8 cellular contexts compared by ENCODE assay signal in genomic region chr10:26621889-26622681, GRCh38.
A peak's percentile ranks its signal among the peaks of the same experiment; 100 is the strongest.
DNase-seq lines count a peak whose midpoint lies in the region; ATAC-seq and TF ChIP-seq lines count a peak whose summit lies in the region.

No MANE protein-coding gene starts in this region.

- peaks cover 19% of the 10 kb centered on the region for H3K27me3 Mint-ChIP-seq in CD4-positive, alpha-beta T cell
- no peaks in the 10 kb centered on the region for H3K27me3 Mint-ChIP-seq in stimulated activated naive CD8-positive, alpha-beta T cell treated with anti-CD3 and anti-CD28 coated beads, Interleukin-15, amount 100 ng/mL, for 72 hours

- H3K4me3 Mint-ChIP-seq in CD4-positive, alpha-beta T cell = peak overlapping the region; percentile 76
- peak overlapping the region; percentile 54 to 60 for H3K4me3 Mint-ChIP-seq in stimulated activated naive CD8-positive, alpha-beta T cell treated with anti-CD3 and anti-CD28 coated beads, Interleukin-15, amount 100 ng/mL, for 72 hours

- peaks cover 4% of the 10 kb centered on the region for H3K27me3 ChIP-seq in CD4-positive, alpha-beta T cell (ENCODE audit: control insufficient read depth, insufficient read depth, low read length)
- peaks cover 28% of the 10 kb centered on the region for H3K27me3 ChIP-seq in SK-N-SH (ENCODE audit: insufficient read depth)
- no peaks in the 10 kb centered on the region for H3K27me3 ChIP-seq in colonic mucosa
- H3K27me3 ChIP-seq in lower lobe of right lung (ENCODE audit: low read depth) = peaks cover 7% of the 10 kb centered on the region
- H3K27me3 ChIP-seq in A673 (replicated peaks; ENCODE audit: insufficient read depth, low read depth, low read length, poor library complexity) = no peaks in the 10 kb centered on the region

- peak overlapping the region; percentile 68; the same call in 1 of the 2 replicates for H3K4me2 ChIP-seq in SK-N-SH

- H3K79me2 ChIP-seq in SK-N-SH (ENCODE audit: insufficient read depth) = no peaks in the 10 kb centered on the region

- H2AFZ ChIP-seq in SK-N-SH (ENCODE audit: low read depth) = no peak overlapping the region

- no peaks in the 10 kb centered on the region for H3F3A ChIP-seq in SK-N-SH (replicated peaks; ENCODE audit: insufficient read depth)

- H3K36me3 ChIP-seq in HEK293 (ENCODE audit: control insufficient read depth in 2 of 2, insufficient read depth in 1 of 2, low read length in 2 of 2) = no peaks in the 10 kb centered on the region
- no peaks in the 10 kb centered on the region for H3K36me3 ChIP-seq in SK-N-SH (replicated peaks in 1 of 2; ENCODE audit: control insufficient read depth in 1 of 2, insufficient read depth in 2 of 2, low read length in 1 of 2)
- H3K36me3 ChIP-seq in colonic mucosa = no peaks in the 10 kb centered on the region
- H3K36me3 ChIP-seq in lower lobe of right lung = no peaks in the 10 kb centered on the region
- H3K36me3 ChIP-seq in A673 (ENCODE audit: insufficient read depth, low read length, poor library complexity, severe bottlenecking) = no peaks in the 10 kb centered on the region

- no peak for TF ChIP-seq CTCF in CD4-positive, alpha-beta T cell (IDR thresholded peaks at IDR 0.05)
- no peak for TF ChIP-seq CTCF in HEK293 (tag by site-specific recombination; IDR thresholded peaks at IDR 0.05)
- no peak for TF ChIP-seq CTCF in SK-N-SH (IDR thresholded peaks at IDR 0.05)
- no peak for TF ChIP-seq CTCF in colonic mucosa (IDR thresholded peaks at IDR 0.05)
- no peak for TF ChIP-seq CTCF in lower lobe of right lung (IDR thresholded peaks at IDR 0.05)
- TF ChIP-seq CTCF in A673 (conservative IDR thresholded peaks at IDR 0.05; ENCODE audit: low read depth, low read length) = no peak

- no peak overlapping the region for H3K27ac ChIP-seq in CD4-positive, alpha-beta T cell (ENCODE audit: low read depth, low read length)
- no peak overlapping the region for H3K27ac ChIP-seq in HEK293 (ENCODE audit: extremely low read depth, low read depth, low read length)
- H3K27ac ChIP-seq in SK-N-SH (ENCODE audit: low read depth in 2 of 2, low read length in 1 of 2) = no peak overlapping the region
- peak overlapping the region; percentile 83 for H3K27ac ChIP-seq in colonic mucosa
- H3K27ac ChIP-seq in lower lobe of right lung = peak overlapping the region; percentile 74
- H3K27ac ChIP-seq in A673 (ENCODE audit: low read depth, low read length, poor library complexity, severe bottlenecking) = no peak overlapping the region

- 18% methylated on average over 34 of the region's 47 CpGs for WGBS in SK-N-SH (ENCODE audit: low lambda C conversion rate)

- TF ChIP-seq EP300 in SK-N-SH (IDR thresholded peaks at IDR 0.05; ENCODE audit: borderline replicate concordance in 1 of 2, low read depth in 1 of 2, low read length in 1 of 2) = no peak

- POLR2A ChIA-PET in CD4-positive, alpha-beta T cell (lab: Charles Lee) = interaction anchor here (1.0 kb wide), 1 partner anchor 61 kb away, joined by 3 read pairs; no protein-coding TSS in a partner anchor
- POLR2A ChIA-PET in HEK293 (lab: Yijun Ruan, JAX) (no interaction called here), SK-N-SH (lab: Yijun Ruan, JAX) (no interaction called here), A673 (lab: Charles Lee; ENCODE audit: low non-redundant PET) (no interaction called here)

- BruUV-seq in A673 (replicated peaks; lab: Mats Ljungman, UMichigan) = no TSS peak

- peak in 4 of 10 experiments; percentile 5 to 19 (median 12) for DNase-seq in CD4-positive, alpha-beta T cell
- peak; percentile 56 for DNase-seq in SK-N-SH
- peak; percentile 47 for DNase-seq in colonic mucosa
- peak; percentile 88 for DNase-seq in lower lobe of right lung
- peak; percentile 19 to 30 for DNase-seq in stimulated activated naive CD8-positive, alpha-beta T cell treated with anti-CD3 and anti-CD28 coated beads, Interleukin-15, amount 100 ng/mL, for 72 hours
- DNase-seq in A673 (ENCODE audit: low spot score) = no peak

- H3K27ac Mint-ChIP-seq in CD4-positive, alpha-beta T cell = peak overlapping the region; percentile 13
- no peak overlapping the region for H3K27ac Mint-ChIP-seq in stimulated activated naive CD8-positive, alpha-beta T cell treated with anti-CD3 and anti-CD28 coated beads, Interleukin-15, amount 100 ng/mL, for 72 hours

- no peak overlapping the region for H3K9ac ChIP-seq in SK-N-SH
- H3K9ac ChIP-seq in colonic mucosa (ENCODE audit: low read depth in 2 of 2, low read length in 2 of 2) = peak overlapping the region; percentile 38 to 69

- H3K9me3 Mint-ChIP-seq in CD4-positive, alpha-beta T cell = no peaks in the 10 kb centered on the region
- no peaks in the 10 kb centered on the region for H3K9me3 Mint-ChIP-seq in stimulated activated naive CD8-positive, alpha-beta T cell treated with anti-CD3 and anti-CD28 coated beads, Interleukin-15, amount 100 ng/mL, for 72 hours

- peak; percentile 68 for ATAC-seq in CD4-positive, alpha-beta T cell (ENCODE audit: poor library complexity)
- peak; percentile 88 to 92 for ATAC-seq in lower lobe of right lung
- ATAC-seq in stimulated activated naive CD8-positive, alpha-beta T cell treated with anti-CD3 and anti-CD28 coated beads, Interleukin-15, amount 100 ng/mL, for 72 hours = peak; percentile 71
- ATAC-seq in HG03469 (IDR thresholded peaks at IDR 0.05; ENCODE audit: unreplicated experiment) = no peak

- no peaks in the 10 kb centered on the region for H4K20me1 ChIP-seq in SK-N-SH (ENCODE audit: insufficient read depth)

- intact Hi-C loops in CD4-positive, alpha-beta T cell (cut with DNase I, micrococcal nuclease) = loop anchor here in 1 of 2 experiments (10.0 kb wide), 1 partner anchor 693 kb away; no protein-coding TSS in a partner anchor
- intact Hi-C loops in colonic mucosa (cut with DNase I) = no loop called here
- intact Hi-C loops in lower lobe of right lung (cut with DNase I) = no loop called here
- intact Hi-C loops in A673 (cut with micrococcal nuclease; ENCODE audit: unreplicated experiment) = no loop called here

- TF ChIP-seq RAD21 in SK-N-SH (IDR thresholded peaks at IDR 0.05; ENCODE audit: low read length) = no peak

- H3K4me1 ChIP-seq in HEK293 (ENCODE audit: control insufficient read depth, insufficient read depth, low read length) (no peaks in the 10 kb centered on the region), SK-N-SH (ENCODE audit: control insufficient read depth in 1 of 2, insufficient read depth in 2 of 2, low read depth in 1 of 2, low read length in 1 of 2) (no peaks in the 10 kb centered on the region; a peak in 1 of 4 replicates), colonic mucosa (no peaks in the 10 kb centered on the region), lower lobe of right lung (no peaks in the 10 kb centered on the region), A673 (ENCODE audit: insufficient read depth, low read length, poor library complexity, severe bottlenecking) (no peaks in the 10 kb centered on the region)

- CTCF ChIA-PET in CD4-positive, alpha-beta T cell (lab: Charles Lee) = no interaction called here
- CTCF ChIA-PET in HEK293 (lab: Yijun Ruan, JAX) = no interaction called here
- CTCF ChIA-PET in SK-N-SH (lab: Yijun Ruan, JAX) = interaction anchor here (1.5 kb wide), 1 partner anchor 10 kb away, joined by 3 read pairs; no protein-coding TSS in a partner anchor
- CTCF ChIA-PET in A673 (lab: Charles Lee) = no interaction called here

- no peaks in the 10 kb centered on the region for H3K36me3 Mint-ChIP-seq in CD4-positive, alpha-beta T cell (ENCODE audit: low read depth)

- no peaks in the 10 kb centered on the region for H3K9me3 ChIP-seq in CD4-positive, alpha-beta T cell (ENCODE audit: control insufficient read depth, low read length)
- H3K9me3 ChIP-seq in HEK293 (ENCODE audit: control insufficient read depth, insufficient read depth, low read depth, low read length) (no peaks in the 10 kb centered on the region), SK-N-SH (no peaks in the 10 kb centered on the region), colonic mucosa (no peaks in the 10 kb centered on the region), lower lobe of right lung (no peaks in the 10 kb centered on the region), A673 (ENCODE audit: low read depth, low read length, poor library complexity, severe bottlenecking) (no peaks in the 10 kb centered on the region)

- peak overlapping the region; percentile 28 for H3K4me3 ChIP-seq in HEK293 (ENCODE audit: low read depth, low read length)
- no peak overlapping the region; a peak in 1 of 4 replicates for H3K4me3 ChIP-seq in SK-N-SH (ENCODE audit: low read depth in 2 of 2, low read length in 1 of 2)
- H3K4me3 ChIP-seq in colonic mucosa = peak overlapping the region; percentile 49
- peak overlapping the region; percentile 55 for H3K4me3 ChIP-seq in lower lobe of right lung
- H3K4me3 ChIP-seq in A673 (ENCODE audit: low read depth, low read length, poor library complexity, severe bottlenecking) = no peak overlapping the region

- H3K9me2 ChIP-seq in SK-N-SH = no peaks in the 10 kb centered on the region

- H3K4me1 Mint-ChIP-seq in CD4-positive, alpha-beta T cell (ENCODE audit: low read depth) = peaks cover 13% of the 10 kb centered on the region
- peaks cover 14% of the 10 kb centered on the region for H3K4me1 Mint-ChIP-seq in stimulated activated naive CD8-positive, alpha-beta T cell treated with anti-CD3 and anti-CD28 coated beads, Interleukin-15, amount 100 ng/mL, for 72 hours

TF ChIP-seq in SK-N-SH, 30 proteins besides CTCF, POLR2A, EP300 and RAD21:
- TF ChIP-seq FOSL2 (IDR thresholded peaks at IDR 0.05; ENCODE audit: borderline replicate concordance, low read depth) (no peak), POLR2AphosphoS5 (IDR thresholded peaks at IDR 0.05; ENCODE audit: low read depth, low read length) (no peak)

Comparison
In these comparisons a context has a peak if more than half of its experiments do, and no peak if none do; other contexts are left out.
1. H3K27ac ChIP-seq: peak in colonic mucosa (single experiment) and lower lobe of right lung (single experiment); none in CD4-positive, alpha-beta T cell (single experiment), HEK293 (single experiment), SK-N-SH (0 of 2) and A673 (single experiment).
2. H3K4me3 ChIP-seq: peak in HEK293 (single experiment), colonic mucosa (single experiment) and lower lobe of right lung (single experiment); none in SK-N-SH (0 of 2) and A673 (single experiment).